ENCODE assay signal across 16 cellular contexts in genomic region chr5:66742896-66743247, GRCh38.
DNase-seq lines count a peak whose midpoint lies in the region; ATAC-seq, FAIRE-seq and TF ChIP-seq lines count a peak whose summit lies in the region.
"Had no signal": no experiment of that assay in that cellular context is flagged by ENCODE, and none has a peak within 500 bp of the region (broad histone marks: within the 10 kb centered on the region; RNA-seq: fewer than 3 reads in every experiment).

No MANE protein-coding gene starts in this region.

- no peaks in the 10 kb centered on the region for H3K9me3 ChIP-seq in upper lobe of left lung
- H3K9me3 ChIP-seq: BE2C had no signal

- H3K9me3 Mint-ChIP-seq in activated naive CD8-positive, alpha-beta T cell treated with anti-CD3 and anti-CD28 coated beads, Interleukin-2, amount 10 ng/mL, durations not matched to agents 7 days and 5 days, result peaks cover 6% of the 10 kb centered on the region
- no peaks in the 10 kb centered on the region for H3K9me3 Mint-ChIP-seq in activated naive CD8-positive, alpha-beta T cell treated with anti-CD3 and anti-CD28 coated beads, Interleukin-2, amount 50 U/mL, for 24 hours
- H3K9me3 Mint-ChIP-seq: CD8-positive, alpha-beta T cell had no signal

- H3K27ac Mint-ChIP-seq in activated naive CD8-positive, alpha-beta T cell treated with anti-CD3 and anti-CD28 coated beads, Interleukin-2, amount 10 ng/mL, durations not matched to agents 7 days and 5 days, result peak overlapping the region; percentile 24
- no peak overlapping the region for H3K27ac Mint-ChIP-seq in activated naive CD8-positive, alpha-beta T cell treated with anti-CD3 and anti-CD28 coated beads, Interleukin-2, amount 50 U/mL, for 24 hours
- H3K27ac Mint-ChIP-seq: CD8-positive, alpha-beta T cell had no signal

- TF ChIP-seq EP300 in upper lobe of left lung (IDR thresholded peaks at IDR 0.05), result no peak

- FAIRE-seq in HTR-8/SVneo (lab: Jason Lieb, UNC), result no peak
- FAIRE-seq: GM12891, H1, K562, RCC 7860 had no signal

- WGBS in upper lobe of left lung, 2 donors, result 26% methylated on average over 5 of the region's 5 CpGs

- H3K4me1 Mint-ChIP-seq in activated naive CD8-positive, alpha-beta T cell treated with anti-CD3 and anti-CD28 coated beads, Interleukin-2, amount 10 ng/mL, durations not matched to agents 7 days and 5 days, result peaks cover 15% of the 10 kb centered on the region
- H3K4me1 Mint-ChIP-seq in activated naive CD8-positive, alpha-beta T cell treated with anti-CD3 and anti-CD28 coated beads, Interleukin-2, amount 50 U/mL, for 24 hours, result peaks cover 5% of the 10 kb centered on the region

- peak overlapping the region; percentile 55 to 84 (median 72) for H3K27ac ChIP-seq in upper lobe of left lung

- no peaks in the 10 kb centered on the region for H3K27me3 Mint-ChIP-seq in activated naive CD8-positive, alpha-beta T cell treated with anti-CD3 and anti-CD28 coated beads, Interleukin-2, amount 10 ng/mL, durations not matched to agents 7 days and 5 days
- peaks cover 2% of the 10 kb centered on the region for H3K27me3 Mint-ChIP-seq in activated naive CD8-positive, alpha-beta T cell treated with anti-CD3 and anti-CD28 coated beads, Interleukin-2, amount 50 U/mL, for 24 hours

- TF ChIP-seq POLR2A in upper lobe of left lung (IDR thresholded peaks at IDR 0.05), result no peak

- no peak for ATAC-seq in activated naive CD8-positive, alpha-beta T cell treated with anti-CD3 and anti-CD28 coated beads, Interleukin-2, amount 10 ng/mL, durations not matched to agents 7 days and 5 days (ENCODE audit: low read depth)
- no peak for ATAC-seq in activated naive CD8-positive, alpha-beta T cell treated with anti-CD3 and anti-CD28 coated beads, Interleukin-2, amount 50 U/mL, for 24 hours
- ATAC-seq in left ventricle myocardium superior, result peak; percentile 23
- no peak for ATAC-seq in upper lobe of left lung (ENCODE audit: low FRiP score in 2 of 2)
- ATAC-seq: CD8-positive, alpha-beta T cell; K562 had no signal

- H3K4me3 Mint-ChIP-seq in activated naive CD8-positive, alpha-beta T cell treated with anti-CD3 and anti-CD28 coated beads, Interleukin-2, amount 10 ng/mL, durations not matched to agents 7 days and 5 days, result no peak overlapping the region
- H3K4me3 Mint-ChIP-seq in activated naive CD8-positive, alpha-beta T cell treated with anti-CD3 and anti-CD28 coated beads, Interleukin-2, amount 50 U/mL, for 24 hours, result no peak overlapping the region
- H3K4me3 Mint-ChIP-seq: CD8-positive, alpha-beta T cell had no signal

- POLR2A ChIA-PET in activated naive CD8-positive, alpha-beta T cell treated with anti-CD3 and anti-CD28 coated beads, Interleukin-2, amount 10 ng/mL, durations not matched to agents 7 days and 5 days (lab: Charles Lee), result no interaction called here

- H3K36me3 ChIP-seq in upper lobe of left lung, result no peaks in the 10 kb centered on the region
- H3K36me3 ChIP-seq: BE2C had no signal

- H3K4me3 ChIP-seq in upper lobe of left lung, result no peak overlapping the region
- H3K4me3 ChIP-seq: K562 had no signal

- peaks cover 15 to 45% (median 19%) of the 10 kb centered on the region in 4 donors for H3K4me1 ChIP-seq in upper lobe of left lung

- H3K27me3 ChIP-seq in upper lobe of left lung, result no peaks in the 10 kb centered on the region
- H3K27me3 ChIP-seq: BE2C had no signal

- TF ChIP-seq CTCF in upper lobe of left lung (IDR thresholded peaks at IDR 0.05), result no peak

- DNase-seq in activated naive CD8-positive, alpha-beta T cell treated with anti-CD3 and anti-CD28 coated beads, Interleukin-2, amount 10 ng/mL, durations not matched to agents 7 days and 5 days, result no peak
- DNase-seq in activated naive CD8-positive, alpha-beta T cell treated with anti-CD3 and anti-CD28 coated beads, Interleukin-2, amount 50 U/mL, for 24 hours, result no peak
- peak; percentile 21 for DNase-seq in OCI-M1 (lab: John Stamatoyannopoulos, UW)
- DNase-seq in left ventricle myocardium superior, result no peak
- no peak for DNase-seq in upper lobe of left lung
- no peak for DNase-seq in CD1c-positive myeloid dendritic cell (ENCODE audit: extremely low spot score)
- no peak for DNase-seq in HTR-8/SVneo (ENCODE audit: insufficient read length, low spot score)
- DNase-seq: BE2C; CD8-positive, alpha-beta T cell; DMS53; MV-4-11; SHP77 had no signal

- intact Hi-C loops in left ventricle myocardium superior (cut with micrococcal nuclease), result no loop called here

- H3K36me3 Mint-ChIP-seq in activated naive CD8-positive, alpha-beta T cell treated with anti-CD3 and anti-CD28 coated beads, Interleukin-2, amount 10 ng/mL, durations not matched to agents 7 days and 5 days, result no peaks in the 10 kb centered on the region
- no peaks in the 10 kb centered on the region for H3K36me3 Mint-ChIP-seq in activated naive CD8-positive, alpha-beta T cell treated with anti-CD3 and anti-CD28 coated beads, Interleukin-2, amount 50 U/mL, for 24 hours (ENCODE audit: low read depth)
- H3K36me3 Mint-ChIP-seq: CD8-positive, alpha-beta T cell had no signal
